In genomic region chr1:203006948-203007871, GRCh38 we compare ENCODE assay signal across 8 cellular contexts. TPM values are rescaled to one million over a fixed set of nuclear protein-coding genes. Genes with fewer than 3 reads are reported as not detected.
A peak's percentile ranks its signal among the peaks of the same experiment; 100 is the strongest.
DNase-seq lines count a peak whose midpoint lies in the region; ATAC-seq and TF ChIP-seq lines count a peak whose summit lies in the region.

Gene TMEM183A (plus strand): TSS chr1:203007374. CDS start chr1:203007466, 92 bp downstream.

- no peaks in the 10 kb centered on the region for H3K27me3 Mint-ChIP-seq in CD4-positive, alpha-beta memory T cell

- no peaks in the 10 kb centered on the region for H3K9me3 ChIP-seq in CD4-positive, alpha-beta memory T cell (ENCODE audit: control insufficient read depth in 1 of 2, low read length in 2 of 2)
- H3K9me3 ChIP-seq in lung (ENCODE audit: control insufficient read depth in 2 of 2, insufficient read depth in 1 of 2, low read length in 1 of 2): no peaks in the 10 kb centered on the region

- intact Hi-C loops in CD4-positive, alpha-beta memory T cell (cut with micrococcal nuclease): loop anchor here (1.0 to 5.0 kb wide), 5 partner anchors 19 to 659 kb away; partner anchors contain the start of genes KDM5B, KLHL12, PPFIA4 and PPP1R12B

- peak; percentile 90 for ATAC-seq in GM19467 (IDR thresholded peaks at IDR 0.05; ENCODE audit: unreplicated experiment)
- peak; percentile 99 for ATAC-seq in lung (ENCODE audit: insufficient read depth, low FRiP score)

- TF ChIP-seq CTCF in lung (IDR thresholded peaks at IDR 0.05; ENCODE audit: control extremely low read depth, extremely low read depth): no peak

- H3K27me3 ChIP-seq in CD4-positive, alpha-beta memory T cell (ENCODE audit: insufficient read depth, low read length): no peaks in the 10 kb centered on the region
- no peaks in the 10 kb centered on the region for H3K27me3 ChIP-seq in lung (ENCODE audit: control insufficient read depth, insufficient read depth)

- POLR2A ChIA-PET in CD4-positive, alpha-beta memory T cell (lab: Charles Lee; ENCODE audit: partially characterized antibody): interaction anchor here (0.6 to 2.9 kb wide), 21 partner anchors 10 to 844 kb away, joined by 3 to 49 read pairs (median 4); partner anchors contain the start of genes CYB5R1, KLHL12, PPFIA4 and RABIF

- H3K4me3 ChIP-seq in CD4-positive, alpha-beta memory T cell (ENCODE audit: low read length in 2 of 2): peak within 1 kb of the TSS; percentile 75 to 97
- peak within 1 kb of the TSS; percentile 90 for H3K4me3 ChIP-seq in lung

- H3K36me3 ChIP-seq in CD4-positive, alpha-beta memory T cell (ENCODE audit: insufficient read depth, low read length): peaks cover 20% of the 10 kb centered on the region
- peaks cover 4 to 9% of the 10 kb centered on the region in 2 donors for H3K36me3 ChIP-seq in lung (ENCODE audit: control insufficient read depth in 2 of 2, insufficient read depth in 2 of 2, low read length in 2 of 2)

- peak within 1 kb of the TSS; percentile 93 for H3K27ac ChIP-seq in CD4-positive, alpha-beta memory T cell (ENCODE audit: low read depth, low read length)
- H3K27ac ChIP-seq in lung (ENCODE audit: low read depth in 1 of 2, low read length in 1 of 2): peak within 1 kb of the TSS; percentile 90 to 94

- peak within 1 kb of the TSS; percentile 91 to 99 (median 94) for H3K4me3 Mint-ChIP-seq in CD4-positive, alpha-beta memory T cell

- peaks cover 0 to 3% (median 0%) of the 10 kb centered on the region in 8 donors for H3K9me3 Mint-ChIP-seq in CD4-positive, alpha-beta memory T cell

- H3K36me3 Mint-ChIP-seq in CD4-positive, alpha-beta memory T cell: peaks cover 15 to 28% of the 10 kb centered on the region in 2 donors

- CTCF ChIA-PET in CD4-positive, alpha-beta memory T cell (lab: Charles Lee; ENCODE audit: partially characterized antibody): interaction anchor here (0.9 to 5.3 kb wide), 5 partner anchors 9 to 120 kb away, joined by 3 to 21 read pairs (median 5); partner anchors contain the start of gene KLHL12

- WGBS in lung, 2 donors: 0% methylated on average over 70 to 78 of the region's 78 CpGs

- H3K4me1 Mint-ChIP-seq in CD4-positive, alpha-beta memory T cell: peaks cover 18 to 46% (median 33%) of the 10 kb centered on the region in 4 donors

- DNase-seq in CD4-positive, alpha-beta memory T cell: peak; percentile 92 to 96 (median 93)
- DNase-seq in HS-5 (ENCODE audit: low read depth): peak; percentile 84
- DNase-seq in NK-92 treated with Interleukin-12 subunit alpha and Interleukin-12 subunit beta, amount 100 ng/mL, for 24 hours (lab: John Stamatoyannopoulos, UW): peak; percentile 93
- DNase-seq in activated CD8-positive, alpha-beta memory T cell treated with anti-CD3 and anti-CD28 coated beads for 24 hours: peak; percentile 95
- DNase-seq in effector CD8-positive, alpha-beta T cell (lab: John Stamatoyannopoulos, UW): peak; percentile 91
- DNase-seq in lung (ENCODE audit: low spot score): peak; percentile 98
- peak; percentile 80 to 92 (median 91) for DNase-seq in stimulated activated CD4-positive, alpha-beta T cell treated with anti-CD3 and anti-CD28 coated beads, TNF-alpha, amount 100 ng/mL, for 4 hours (ENCODE audit: low read depth in 3 of 3)

- H3K27ac Mint-ChIP-seq in CD4-positive, alpha-beta memory T cell: peak within 1 kb of the TSS; percentile 97 to 99 (median 98)

- peaks cover 32% of the 10 kb centered on the region for H3K4me1 ChIP-seq in CD4-positive, alpha-beta memory T cell (ENCODE audit: insufficient read depth, low read length)
- peaks cover 0 to 4% of the 10 kb centered on the region in 2 donors for H3K4me1 ChIP-seq in lung (ENCODE audit: control insufficient read depth in 2 of 2, insufficient read depth in 2 of 2, low read length in 2 of 2)

RNA-seq across cellular contexts. Expression of gene TMEM183A, which starts in this region (rescaled TPM):
- total RNA-seq in CD4-positive, alpha-beta memory T cell: 10 to 100 TPM; 69.3 to 70.3 TPM
- 10 to 100 TPM; 53.9 to 71.2 TPM for polyA plus RNA-seq in CD4-positive, alpha-beta memory T cell
- total RNA-seq in lung: 10 to 100 TPM; 55.5 to 63.9 TPM
- polyA plus RNA-seq in lung: 10 to 100 TPM; 29.4 to 47.9 TPM

Comparison
In these comparisons a context has a peak if more than half of its experiments do, and no peak if none do; other contexts are left out.
1. Peak in every context shown above with its lines: DNase-seq, ATAC-seq, H3K4me3 ChIP-seq and H3K27ac ChIP-seq.